ENCODE assay signal across 23 cellular contexts in the genomic region with DNA sequence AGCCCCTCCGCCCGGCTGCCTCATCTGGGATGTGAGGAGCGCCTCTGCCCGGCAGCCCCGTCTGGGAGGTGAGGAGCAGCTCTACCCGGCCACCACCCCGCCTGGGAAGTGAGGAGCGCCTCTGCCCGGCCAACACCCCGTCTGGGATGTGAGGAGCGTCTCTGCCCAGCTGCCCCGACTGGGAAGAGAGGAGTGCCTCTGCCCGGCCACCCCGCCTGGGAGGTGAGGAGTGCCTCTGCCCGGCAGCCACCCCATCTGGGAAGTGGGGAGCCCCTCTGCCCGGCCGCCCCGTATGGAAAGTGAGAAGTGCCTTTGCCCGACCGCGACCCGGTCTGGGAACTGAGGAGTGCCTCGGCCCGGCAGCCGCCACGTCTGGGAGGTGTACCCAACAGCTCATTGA.
"Had no signal": no experiment of that assay in that cellular context is flagged by ENCODE, and none has a peak within 500 bp of the region (broad histone marks: within the 10 kb centered on the region; RNA-seq: fewer than 3 reads in every experiment).

No MANE protein-coding gene starts in this region.

- ATAC-seq: heart left ventricle; left cardiac atrium; left lobe of liver; naive thymus-derived CD4-positive, alpha-beta T cell; stimulated activated naive B cell treated with anti-CD40 and anti-IgM and Interleukin-4, amounts not matched to agents 10 μg/mL and 1 μg/mL and 100 μg/mL, for 72 hours had no signal

- H3K9me3 ChIP-seq: heart left ventricle, mucosa of descending colon, neutrophil, right atrium auricular region, tibial nerve, upper lobe of left lung had no signal

- H3K4me3 ChIP-seq: heart left ventricle, lung, mucosa of descending colon, right atrium auricular region, skin epidermis, tibial nerve, upper lobe of left lung had no signal

- H3K9ac ChIP-seq: parathyroid adenoma had no signal

- FAIRE-seq: islet of Langerhans had no signal

- H3K27me3 ChIP-seq: heart left ventricle, neutrophil, right atrium auricular region, tibial nerve, upper lobe of left lung had no signal

- DNase-seq: glutamatergic neuron; heart left ventricle; immature natural killer cell; left cardiac atrium; midbrain; naive thymus-derived CD4-positive, alpha-beta T cell; occipital lobe; stimulated activated CD4-positive, alpha-beta T cell treated with anti-CD3 and anti-CD28 coated beads, Interleukin-12 subunit alpha, Interleukin-12 subunit beta, amount 100 ng/mL, for 4 hours; stimulated activated CD4-positive, alpha-beta T cell treated with anti-CD3 and anti-CD28 coated beads, Interleukin-15, amount 100 ng/mL, for 24 hours; stimulated activated CD4-positive, alpha-beta T cell treated with anti-CD3 and anti-CD28 coated beads, Interleukin-2, amount 100 ng/mL, for 24 hours; stimulated activated CD4-positive, alpha-beta T cell treated with anti-CD3 and anti-CD28 coated beads, Interleukin-4, amount 100 ng/mL, for 1 hour; stimulated activated naive B cell treated with anti-CD40 and anti-IgM and Interleukin-4, amounts not matched to agents 10 μg/mL and 1 μg/mL and 100 μg/mL, for 72 hours; substantia nigra had no signal

- H3K4me1 ChIP-seq: heart left ventricle, parathyroid adenoma, right atrium auricular region had no signal

- H3K36me3 ChIP-seq: heart left ventricle, neutrophil, right atrium auricular region, tibial nerve, upper lobe of left lung had no signal

- H2AFZ ChIP-seq: parathyroid adenoma had no signal

- H3K27ac ChIP-seq: heart left ventricle, neutrophil, parathyroid adenoma, right atrium auricular region, skin epidermis, tibial nerve, upper lobe of left lung had no signal
